Comparison of ENCODE assay signal across 1 cellular context in genomic region chr4:128287871-128288688, GRCh38.
TF ChIP-seq lines count a peak whose summit lies in the region.

No MANE protein-coding gene starts in this region.

TF ChIP-seq in HepG2, 621 proteins besides CTCF, POLR2A, EP300 and RAD21 (continued from another document and continues in another):
- peak; percentile 81 for TF ChIP-seq TAF1 (CRISPR knock-in tag; IDR thresholded peaks at IDR 0.05)
- peak; percentile 88 for TF ChIP-seq SPEN (CRISPR knock-in tag; IDR thresholded peaks at IDR 0.05; ENCODE audit: low read depth)
- TF ChIP-seq RERE (CRISPR knock-in tag; IDR thresholded peaks at IDR 0.05; ENCODE audit: low read depth): peak; percentile 62; the same call in 1 of the 2 replicates
- TF ChIP-seq PITX1 (CRISPR knock-in tag; IDR thresholded peaks at IDR 0.05): peak; percentile 94
- peak; percentile 71; the same call in 1 of the 2 replicates for TF ChIP-seq CHCHD3 (CRISPR knock-in tag; IDR thresholded peaks at IDR 0.05)
- TF ChIP-seq SMAD3 (CRISPR knock-in tag; IDR thresholded peaks at IDR 0.05): peak; percentile 92
- TF ChIP-seq ZNF878 (CRISPR knock-in tag; IDR thresholded peaks at IDR 0.05): peak; percentile 100; the same call in 1 of the 2 replicates
- TF ChIP-seq IKZF1 (IDR thresholded peaks at IDR 0.05): no peak
- peak; percentile 80; the same call in 1 of the 2 replicates for TF ChIP-seq ATF2 (CRISPR knock-in tag; IDR thresholded peaks at IDR 0.05)
- peak; percentile 51; the same call in 1 of the 2 replicates for TF ChIP-seq ZBTB33 (CRISPR knock-in tag; IDR thresholded peaks at IDR 0.05)
- TF ChIP-seq ONECUT2 (CRISPR knock-in tag; IDR thresholded peaks at IDR 0.05): peak; percentile 60; the same call in 1 of the 2 replicates
- TF ChIP-seq TBX2 (CRISPR knock-in tag; IDR thresholded peaks at IDR 0.05; ENCODE audit: borderline replicate concordance): peak; percentile 85
- no peak for TF ChIP-seq RORA (CRISPR knock-in tag; IDR thresholded peaks at IDR 0.05)
- TF ChIP-seq ZNF580 (CRISPR knock-in tag; IDR thresholded peaks at IDR 0.05; ENCODE audit: borderline replicate concordance, low read depth): peak; percentile 99
- TF ChIP-seq U2AF1 (optimal IDR thresholded peaks at IDR 0.05; ENCODE audit: low read depth, low read length): peak; percentile 81
- peak; percentile 92; the same call in 1 of the 2 replicates for TF ChIP-seq ZNF546 (CRISPR knock-in tag; conservative IDR thresholded peaks at IDR 0.05)
- no peak for TF ChIP-seq ZNF597 (CRISPR knock-in tag; IDR thresholded peaks at IDR 0.05)
- no peak for TF ChIP-seq SOX13 (IDR thresholded peaks at IDR 0.05)
- TF ChIP-seq SOX13 (CRISPR knock-in tag; conservative IDR thresholded peaks at IDR 0.05 in 1 of 2, IDR thresholded peaks at IDR 0.05 in 1 of 2): peak in 1 of 2 experiments; percentile 87; a peak in 2 of 4 replicates
- no peak for TF ChIP-seq HMGA1 (CRISPR knock-in tag; conservative IDR thresholded peaks at IDR 0.05)
- TF ChIP-seq ZNF235 (CRISPR knock-in tag; IDR thresholded peaks at IDR 0.05; ENCODE audit: borderline replicate concordance): peak; percentile 95
- peak; percentile 98 for TF ChIP-seq HNF1B (CRISPR knock-in tag; IDR thresholded peaks at IDR 0.05)
- TF ChIP-seq NR2C2 (CRISPR knock-in tag; IDR thresholded peaks at IDR 0.05; ENCODE audit: borderline replicate concordance): no peak; the same call in none of the 2 replicates
- 0 out of 2 replicates have a peak, but pooled peaks have one; percentile 50 for TF ChIP-seq ZNF660 (CRISPR knock-in tag; IDR thresholded peaks at IDR 0.05; ENCODE audit: borderline replicate concordance, low read depth)
- TF ChIP-seq SOX5 (CRISPR knock-in tag; IDR thresholded peaks at IDR 0.05; ENCODE audit: borderline replicate concordance): peak; percentile 79; the same call in 1 of the 2 replicates
- TF ChIP-seq MTA1 (CRISPR knock-in tag; IDR thresholded peaks at IDR 0.05; ENCODE audit: borderline replicate concordance): peak; percentile 79; the same call in 1 of the 2 replicates
- TF ChIP-seq ZNF513 (CRISPR knock-in tag; conservative IDR thresholded peaks at IDR 0.05): no peak
- peak; percentile 79; the same call in 1 of the 2 replicates for TF ChIP-seq MIER2 (CRISPR knock-in tag; IDR thresholded peaks at IDR 0.05)
- peak; percentile 58; the same call in 1 of the 2 replicates for TF ChIP-seq ZNF7 (CRISPR knock-in tag; IDR thresholded peaks at IDR 0.05)
- peak; percentile 92; the same call in 1 of the 2 replicates for TF ChIP-seq ZNF609 (CRISPR knock-in tag; IDR thresholded peaks at IDR 0.05; ENCODE audit: borderline replicate concordance)
- no peak for TF ChIP-seq SRF (IDR thresholded peaks at IDR 0.05; ENCODE audit: low read depth, low read length)
- TF ChIP-seq BRD4 (CRISPR knock-in tag; IDR thresholded peaks at IDR 0.05): peak; percentile 91
- peak; percentile 97; the same call in 1 of the 2 replicates for TF ChIP-seq ZNF569 (CRISPR knock-in tag; IDR thresholded peaks at IDR 0.05; ENCODE audit: borderline replicate concordance)
- TF ChIP-seq ZFP91 (CRISPR knock-in tag; IDR thresholded peaks at IDR 0.05; ENCODE audit: borderline replicate concordance): peak; percentile 94
- peak; percentile 79 for TF ChIP-seq TEAD3 (CRISPR knock-in tag; optimal IDR thresholded peaks at IDR 0.05; ENCODE audit: borderline replicate concordance)
- peak; percentile 99 for TF ChIP-seq ZNF790 (CRISPR knock-in tag; IDR thresholded peaks at IDR 0.05; ENCODE audit: borderline replicate concordance)
- peak; percentile 98 for TF ChIP-seq ZFP90 (CRISPR knock-in tag; IDR thresholded peaks at IDR 0.05; ENCODE audit: borderline replicate concordance)
- no peak for TF ChIP-seq RELA (CRISPR knock-in tag; IDR thresholded peaks at IDR 0.05)
- peak; percentile 98 for TF ChIP-seq ZFP37 (CRISPR knock-in tag; IDR thresholded peaks at IDR 0.05; ENCODE audit: borderline replicate concordance)
- peak; percentile 89 for TF ChIP-seq ESRRA (CRISPR knock-in tag; IDR thresholded peaks at IDR 0.05; ENCODE audit: low read depth)
- peak; percentile 97 for TF ChIP-seq ZNF761 (CRISPR knock-in tag; conservative IDR thresholded peaks at IDR 0.05)
- peak; percentile 70 for TF ChIP-seq NCOA2 (CRISPR knock-in tag; IDR thresholded peaks at IDR 0.05)
